Comparison of ENCODE assay signal across 1 cellular context in genomic region chr12:104131609-104132008, GRCh38.
TF ChIP-seq lines count a peak whose summit lies in the region.

No MANE protein-coding gene starts in this region.

TF ChIP-seq in A549, 52 proteins besides CTCF, POLR2A, EP300 and RAD21 (continued from another document):
- TF ChIP-seq, protein P1, sequence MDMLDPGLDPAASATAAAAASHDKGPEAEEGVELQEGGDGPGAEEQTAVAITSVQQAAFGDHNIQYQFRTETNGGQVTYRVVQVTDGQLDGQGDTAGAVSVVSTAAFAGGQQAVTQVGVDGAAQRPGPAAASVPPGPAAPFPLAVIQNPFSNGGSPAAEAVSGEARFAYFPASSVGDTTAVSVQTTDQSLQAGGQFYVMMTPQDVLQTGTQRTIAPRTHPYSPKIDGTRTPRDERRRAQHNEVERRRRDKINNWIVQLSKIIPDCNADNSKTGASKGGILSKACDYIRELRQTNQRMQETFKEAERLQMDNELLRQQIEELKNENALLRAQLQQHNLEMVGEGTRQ (IDR thresholded peaks at IDR 0.05), result no peak
- TF ChIP-seq HOXB5 (CRISPR knock-in tag; IDR thresholded peaks at IDR 0.05) (no peak), SREBF2 (IDR thresholded peaks at IDR 0.05) (no peak), MYC (IDR thresholded peaks at IDR 0.05; ENCODE audit: borderline replicate concordance, low read length) (no peak), NFE2L2 (conservative IDR thresholded peaks at IDR 0.05; ENCODE audit: low read length) (no peak), ZSCAN20 (CRISPR knock-in tag; IDR thresholded peaks at IDR 0.05) (no peak), GATA3 (IDR thresholded peaks at IDR 0.05; ENCODE audit: borderline replicate concordance) (no peak), NPAS2 (CRISPR knock-in tag; IDR thresholded peaks at IDR 0.05; ENCODE audit: borderline replicate concordance) (no peak), CHD2 (IDR thresholded peaks at IDR 0.05; ENCODE audit: low read length, partially characterized antibody) (no peak), PHF8 (IDR thresholded peaks at IDR 0.05; ENCODE audit: borderline replicate concordance, low read depth) (no peak)
- TF ChIP-seq, protein P2, sequence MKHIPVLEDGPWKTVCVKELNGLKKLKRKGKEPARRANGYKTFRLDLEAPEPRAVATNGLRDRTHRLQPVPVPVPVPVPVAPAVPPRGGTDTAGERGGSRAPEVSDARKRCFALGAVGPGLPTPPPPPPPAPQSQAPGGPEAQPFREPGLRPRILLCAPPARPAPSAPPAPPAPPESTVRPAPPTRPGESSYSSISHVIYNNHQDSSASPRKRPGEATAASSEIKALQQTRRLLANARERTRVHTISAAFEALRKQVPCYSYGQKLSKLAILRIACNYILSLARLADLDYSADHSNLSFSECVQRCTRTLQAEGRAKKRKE (CRISPR knock-in tag; IDR thresholded peaks at IDR 0.05; ENCODE audit: low read depth), result no peak
